ENCODE assay signal across 29 cellular contexts in the genomic region with DNA sequence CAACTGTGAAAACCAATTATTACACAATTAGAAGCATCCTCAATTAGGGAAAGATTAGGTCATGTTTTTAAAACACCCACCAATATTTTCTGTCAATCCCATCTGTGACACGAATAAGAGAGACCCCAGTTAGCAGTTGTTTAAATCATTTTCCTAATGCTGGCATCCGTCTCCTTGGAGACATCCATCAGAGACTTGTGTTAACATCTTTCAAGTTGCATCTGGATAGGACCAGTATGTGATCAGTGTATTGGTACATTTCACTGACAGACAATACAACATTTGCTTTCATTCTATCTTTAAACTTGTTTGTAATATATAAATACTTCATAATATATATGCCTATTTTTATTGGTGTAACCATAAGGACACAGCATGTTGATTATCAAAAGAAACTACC.
"Had no signal": no experiment of that assay in that cellular context is flagged by ENCODE, and none has a peak within 500 bp of the region (broad histone marks: within the 10 kb centered on the region; RNA-seq: fewer than 3 reads in every experiment).

No MANE protein-coding gene starts in this region.

- H3K27me3 ChIP-seq: adrenal gland, body of pancreas, brain microvascular endothelial cell, breast epithelium had no signal

- H3K4me3 ChIP-seq: adrenal gland, body of pancreas, breast epithelium, coronary artery had no signal

- H3K9me3 ChIP-seq: adrenal gland, body of pancreas, breast epithelium had no signal

- DNase-seq: activated B cell treated with CpG ODN at 0.5 μM for 24 hours; activated CD4-positive, alpha-beta memory T cell treated with anti-CD3 and anti-CD28 coated beads for 36 hours; activated CD4-positive, alpha-beta T cell treated with anti-CD3 and anti-CD28 coated beads for 4 hours; activated CD4-positive, alpha-beta T cell treated with anti-CD3 and anti-CD28 coated beads, Interleukin-2, amount 10 ng/mL, durations not matched to agents 24 days and 14 days; activated CD4-positive, alpha-beta T cell treated with anti-CD3 and anti-CD28 coated beads, Interleukin-2, amount 50 U/mL, for 1 hour; activated CD4-positive, alpha-beta T cell treated with anti-CD3 and anti-CD28 coated beads, Interleukin-2, amount 50 U/mL, for 4 hours; activated CD4-positive, CD25-positive, alpha-beta regulatory T cell treated with anti-CD3 and anti-CD28 coated beads, Interleukin-2, amount 50 U/mL, for 72 hours; activated CD8-positive, alpha-beta memory T cell treated with anti-CD3 and anti-CD28 coated beads, Interleukin-2, amount 50 U/mL, for 4 hours; activated CD8-positive, alpha-beta T cell treated with anti-CD3 and anti-CD28 coated beads for 36 hours; activated effector memory CD4-positive, alpha-beta T cell treated with anti-CD3 and anti-CD28 coated beads, Interleukin-2, amount 50 U/mL, for 16 hours; activated gamma-delta T cell treated with Interleukin-2 at 50 U/mL for 16 hours; activated naive CD4-positive, alpha-beta T cell; activated naive CD4-positive, alpha-beta T cell treated with anti-CD3 and anti-CD28 coated beads for 36 hours; activated naive CD4-positive, alpha-beta T cell treated with anti-CD3 and anti-CD28 coated beads, Interleukin-2, amount 50 U/mL, for 16 hours; activated naive CD8-positive, alpha-beta T cell treated with anti-CD3 and anti-CD28 coated beads for 36 hours; activated T-cell treated with anti-CD3 and anti-CD28 coated beads for 4 hours; activated T-cell treated with anti-CD3 and anti-CD28 coated beads, Interleukin-2, amount 50 U/mL, for 1 hour; activated T-cell treated with anti-CD3 and anti-CD28 coated beads, Interleukin-2, amount 50 U/mL, for 4 hours; activated T-cell treated with anti-CD3 and anti-CD28 coated beads, Interleukin-2, amount 50 U/mL, for 72 hours; adrenal gland; amniotic stem cell; aorta; body of pancreas; brain microvascular endothelial cell; central memory CD4-positive, alpha-beta T cell; T-helper 9 cell had no signal

- H3K27ac ChIP-seq: adrenal gland, body of pancreas, brain microvascular endothelial cell, breast epithelium, coronary artery, VCaP had no signal

- H3K36me3 ChIP-seq: adrenal gland, brain microvascular endothelial cell, breast epithelium had no signal
